13 cellular contexts compared by ENCODE assay signal in the genomic region with DNA sequence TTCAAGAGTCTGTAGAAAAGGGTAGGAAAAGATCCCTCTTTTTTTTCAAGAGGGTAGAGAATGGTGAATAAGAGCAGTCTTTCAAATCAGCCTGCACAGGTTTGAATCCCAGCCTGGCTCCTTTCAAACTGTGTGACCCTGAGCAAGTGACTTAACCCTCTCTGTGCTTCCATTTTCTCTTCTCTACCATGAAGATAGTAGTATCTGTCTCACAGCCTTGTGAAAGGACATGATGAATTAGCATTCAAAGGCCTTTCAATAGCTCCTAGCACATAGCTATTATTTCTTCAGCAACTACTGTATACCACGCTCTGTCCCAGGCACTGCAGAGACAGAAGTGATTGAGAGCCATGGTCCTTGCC. TPM values are rescaled to one million over a fixed set of nuclear protein-coding genes. Genes with fewer than 3 reads are reported as not detected.
DNase-seq lines count a peak whose midpoint lies in the region; ATAC-seq and TF ChIP-seq lines count a peak whose summit lies in the region.
"Had no signal": no experiment of that assay in that cellular context is flagged by ENCODE, and none has a peak within 500 bp of the region (broad histone marks: within the 10 kb centered on the region; RNA-seq: fewer than 3 reads in every experiment).

No MANE protein-coding gene starts in this region.

- no peak for TF ChIP-seq CTCF in chondrocyte (IDR thresholded peaks at IDR 0.05)
- TF ChIP-seq CTCF in mesothelial cell of epicardium (IDR thresholded peaks at IDR 0.05; ENCODE audit: unreplicated experiment) = no peak
- no peak for TF ChIP-seq CTCF in thoracic aorta (IDR thresholded peaks at IDR 0.05)

- H3K4me1 ChIP-seq in HUES48 (ENCODE audit: control insufficient read depth, insufficient read depth, low read length) (peaks cover 26% of the 10 kb centered on the region), thoracic aorta (ENCODE audit: control insufficient read depth in 1 of 2, low read depth in 2 of 2) (peaks cover 0 to 21% of the 10 kb centered on the region in 2 donors)

- H3K27ac ChIP-seq in HUES48 (ENCODE audit: low read depth, low read length) (no peak overlapping the region), thoracic aorta (no peak overlapping the region)

- H3K4me1 Mint-ChIP-seq in chondrocyte (ENCODE audit: low read depth) (peaks cover 42% of the 10 kb centered on the region), mesothelial cell of epicardium (peaks cover 49% of the 10 kb centered on the region)

- H3K9me3 Mint-ChIP-seq in chondrocyte (ENCODE audit: low read depth) = no peaks in the 10 kb centered on the region
- no peaks in the 10 kb centered on the region for H3K9me3 Mint-ChIP-seq in mesothelial cell of epicardium
- H3K9me3 Mint-ChIP-seq: activated CD4-positive, alpha-beta T cell treated with anti-CD3 and anti-CD28 coated beads, Interleukin-2, amount 10 ng/mL, durations not matched to agents 24 days and 14 days; activated T-cell treated with anti-CD3 and anti-CD28 coated beads, Interleukin-2, amount 50 U/mL, for 4 hours; CD4-positive, CD25-positive, alpha-beta regulatory T cell had no signal

- H3K9me3 ChIP-seq in HUES48 (ENCODE audit: control insufficient read depth, insufficient read depth, low read length) (no peaks in the 10 kb centered on the region), thoracic aorta (no peaks in the 10 kb centered on the region)
- H3K9me3 ChIP-seq: thyroid gland had no signal

- H3K4me3 Mint-ChIP-seq in chondrocyte (ENCODE audit: unreplicated experiment) (no peak overlapping the region), mesothelial cell of epicardium (peak overlapping the region; percentile 60)
- H3K4me3 Mint-ChIP-seq: activated CD4-positive, alpha-beta T cell treated with anti-CD3 and anti-CD28 coated beads, Interleukin-2, amount 10 ng/mL, durations not matched to agents 24 days and 14 days; activated T-cell treated with anti-CD3 and anti-CD28 coated beads, Interleukin-2, amount 50 U/mL, for 4 hours; CD4-positive, CD25-positive, alpha-beta regulatory T cell had no signal

- H3K36me3 Mint-ChIP-seq in chondrocyte (ENCODE audit: low read depth) (no peaks in the 10 kb centered on the region), mesothelial cell of epicardium (no peaks in the 10 kb centered on the region)
- H3K36me3 Mint-ChIP-seq: CD4-positive, CD25-positive, alpha-beta regulatory T cell had no signal

- H3K36me3 ChIP-seq in HUES48 (ENCODE audit: control insufficient read depth, insufficient read depth, low read length) (no peaks in the 10 kb centered on the region), thoracic aorta (no peaks in the 10 kb centered on the region)
- H3K36me3 ChIP-seq: thyroid gland had no signal

- DNase-seq in chondrocyte (ENCODE audit: low spot score) (no peak), mesothelial cell of epicardium (ENCODE audit: low spot score in 2 of 2, unreplicated experiment in 2 of 2) (no peak), thoracic aorta (ENCODE audit: low spot score) (no peak), NCI-H128 (lab: John Stamatoyannopoulos, UW; ENCODE audit: unreplicated experiment) (no peak), NCI-H526 treated with DMSO at 0.1 percent for 48 hours (lab: John Stamatoyannopoulos, UW) (no peak), superior temporal gyrus (ENCODE audit: extremely low spot score) (no peak)
- no peak for DNase-seq in activated CD4-positive, alpha-beta T cell treated with anti-CD3 and anti-CD28 coated beads, Interleukin-2, amount 50 U/mL, for 4 hours
- DNase-seq: activated CD4-positive, alpha-beta T cell treated with anti-CD3 and anti-CD28 coated beads, Interleukin-2, amount 10 ng/mL, durations not matched to agents 24 days and 14 days; activated T-cell treated with anti-CD3 and anti-CD28 coated beads, Interleukin-2, amount 50 U/mL, for 4 hours; CD4-positive, CD25-positive, alpha-beta regulatory T cell had no signal

- peak overlapping the region; percentile 72; the same call in 1 of the 2 replicates for H3K9ac ChIP-seq in HUES48 (ENCODE audit: low read depth, low read length)

- H3K27ac Mint-ChIP-seq in chondrocyte (ENCODE audit: unreplicated experiment) = peak overlapping the region; percentile 91
- H3K27ac Mint-ChIP-seq in mesothelial cell of epicardium = peak overlapping the region; percentile 95
- H3K27ac Mint-ChIP-seq: activated CD4-positive, alpha-beta T cell treated with anti-CD3 and anti-CD28 coated beads, Interleukin-2, amount 10 ng/mL, durations not matched to agents 24 days and 14 days; CD4-positive, CD25-positive, alpha-beta regulatory T cell had no signal

- H3K27me3 ChIP-seq in HUES48 (ENCODE audit: control insufficient read depth, insufficient read depth, low read length) (peaks cover 3% of the 10 kb centered on the region; the same call in 1 of the 2 replicates), thoracic aorta (replicated peaks; ENCODE audit: insufficient read depth) (no peaks in the 10 kb centered on the region)

- ATAC-seq in thoracic aorta (ENCODE audit: insufficient number of reproducible peaks, low FRiP score, low read depth) = no peak
- ATAC-seq: activated T-cell treated with anti-CD3 and anti-CD28 coated beads, Interleukin-2, amount 50 U/mL, for 4 hours had no signal

- H3K4me3 ChIP-seq in HUES48 (ENCODE audit: low read depth, low read length) (no peak overlapping the region), thoracic aorta (peak overlapping the region; percentile 55)
- H3K4me3 ChIP-seq: thyroid gland had no signal

- H3K27me3 Mint-ChIP-seq in chondrocyte (ENCODE audit: low read depth) = no peaks in the 10 kb centered on the region
- H3K27me3 Mint-ChIP-seq in mesothelial cell of epicardium (ENCODE audit: low read depth) = no peaks in the 10 kb centered on the region

RNA-seq across cellular contexts. Expression of a gene that starts 25.4 kb away (rescaled TPM):
- total RNA-seq in chondrocyte (not detected in 3 replicates), mesothelial cell of epicardium (not detected in 3 replicates), thoracic aorta (not detected)
- total RNA-seq: activated CD4-positive, alpha-beta T cell treated with anti-CD3 and anti-CD28 coated beads, Interleukin-2, amount 10 ng/mL, durations not matched to agents 24 days and 14 days; activated T-cell treated with anti-CD3 and anti-CD28 coated beads, Interleukin-2, amount 50 U/mL, for 4 hours; CD4-positive, CD25-positive, alpha-beta regulatory T cell; lung microvascular endothelial cell had no signal
